Comparison of ENCODE assay signal across 33 cellular contexts in the genomic region with DNA sequence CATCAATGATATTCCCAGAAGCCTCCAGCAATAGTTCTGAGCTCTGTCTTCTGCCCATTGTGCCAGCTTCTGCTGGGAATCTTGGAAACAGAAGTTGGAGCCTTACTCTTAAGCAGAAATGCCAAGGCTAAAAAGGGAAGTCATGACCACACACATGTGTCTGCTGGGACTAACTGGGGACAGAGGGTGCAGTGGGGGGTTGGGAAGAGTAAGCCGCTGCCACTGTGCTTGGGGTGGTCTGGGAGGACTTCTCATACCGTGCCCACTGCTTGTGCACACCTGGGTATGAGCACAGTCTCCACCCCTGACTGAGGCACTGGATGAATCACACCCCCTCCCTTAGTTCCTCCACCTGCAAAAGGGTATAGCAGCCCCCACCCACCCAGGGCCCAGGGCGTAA.
DNase-seq lines count a peak whose midpoint lies in the region; ATAC-seq, FAIRE-seq and TF ChIP-seq lines count a peak whose summit lies in the region.
"Had no signal": no experiment of that assay in that cellular context is flagged by ENCODE, and none has a peak within 500 bp of the region (broad histone marks: within the 10 kb centered on the region; RNA-seq: fewer than 3 reads in every experiment).

No MANE protein-coding gene starts in this region.

- no peak for TF ChIP-seq POLR2A in H1 (IDR thresholded peaks at IDR 0.05; ENCODE audit: control extremely low read depth in 1 of 2, low read depth in 2 of 2, low read length in 2 of 2)
- TF ChIP-seq POLR2A in thyroid gland (IDR thresholded peaks at IDR 0.05), result no peak

- no peak overlapping the region for H3K14ac ChIP-seq in H1 (ENCODE audit: insufficient read length)

- H3K23me2 ChIP-seq in H1 (ENCODE audit: low read depth, low read length), result no peaks in the 10 kb centered on the region

- H3K4me2 ChIP-seq in H1 (ENCODE audit: insufficient read depth in 1 of 2, low read depth in 2 of 2, low read length in 2 of 2), result no peak overlapping the region
- H3K4me2 ChIP-seq: KMS-11 had no signal

- H3K23ac ChIP-seq in H1 (ENCODE audit: insufficient read length), result no peak overlapping the region

- H3K18ac ChIP-seq in H1 (ENCODE audit: extremely low read depth, low read length), result no peak overlapping the region

- no peak overlapping the region for H3K9ac ChIP-seq in H1 (replicated peaks in 1 of 4; ENCODE audit: extremely low read depth in 1 of 4, low read depth in 3 of 4, low read length in 3 of 4)
- H3K9ac ChIP-seq: KMS-11 had no signal

- no peaks in the 10 kb centered on the region for H4K20me1 ChIP-seq in H1 (replicated peaks in 1 of 2; ENCODE audit: control insufficient read depth in 1 of 2, insufficient read depth in 2 of 2, low read length in 2 of 2)

- H2BK120ac ChIP-seq in H1 (replicated peaks; ENCODE audit: low read depth, low read length), result no peak overlapping the region

- no peak overlapping the region for H3K27ac ChIP-seq in H1 (ENCODE audit: low read depth, low read length)
- H3K27ac ChIP-seq in thyroid gland, result peak overlapping the region; percentile 47 to 73 (median 70)
- H3K27ac ChIP-seq: brain microvascular endothelial cell, HL-60, KMS-11, thoracic aorta, VCaP had no signal

- H3K36me3 ChIP-seq in H1 (ENCODE audit: control insufficient read depth in 2 of 4, insufficient read depth in 4 of 4, low read length in 3 of 4), result no peaks in the 10 kb centered on the region
- no peaks in the 10 kb centered on the region for H3K36me3 ChIP-seq in thyroid gland
- H3K36me3 ChIP-seq: brain microvascular endothelial cell, thoracic aorta had no signal

- WGBS in H1 (ENCODE audit: extremely low coverage in 1 of 2, insufficient coverage in 1 of 2, insufficient read length in 1 of 2, insufficient replicate concordance in 2 of 2, low coverage in 1 of 2, low lambda C conversion rate in 2 of 2, missing lambda C conversion rate in 1 of 2), 2 experiments, result 87% methylated on average over 3 of the region's 3 CpGs; no CpG with 5 or more reads in 1 of the 2 experiments
- WGBS in thyroid gland, 2 donors, result 74 to 91% methylated on average over 2 to 3 of the region's 3 CpGs

- no peaks in the 10 kb centered on the region for H3K79me1 ChIP-seq in H1 (ENCODE audit: low read depth, low read length)

- peaks cover 3 to 10% (median 6%) of the 10 kb centered on the region in 4 experiments; a peak in 6 of 7 replicates for H3K4me1 ChIP-seq in H1 (replicated peaks in 1 of 4; ENCODE audit: control insufficient read depth in 3 of 4, insufficient read depth in 4 of 4, low read length in 3 of 4)
- peaks cover 18 to 39% of the 10 kb centered on the region in 2 donors for H3K4me1 ChIP-seq in thyroid gland

- H3K4me3 ChIP-seq in H1 (ENCODE audit: extremely low read depth in 1 of 4, insufficient read depth in 2 of 4, low read depth in 3 of 4, low read length in 4 of 4) (no peak overlapping the region), thyroid gland (replicated peaks in 1 of 3) (no peak overlapping the region), foreskin fibroblast (ENCODE audit: low read depth in 1 of 2, low read length in 2 of 2) (no peak overlapping the region)
- H3K4me3 ChIP-seq: thoracic aorta had no signal

- intact Hi-C loops in Right ventricle myocardium superior (cut with DNase I) (loop anchor here (10.0 kb wide), 1 partner anchor 1437 kb away; no protein-coding TSS in a partner anchor), left cardiac atrium (cut with DNase I) (loop anchor here (5.0 to 10.0 kb wide), 3 partner anchors 169 to 1447 kb away; no protein-coding TSS in a partner anchor), thyroid gland (cut with DNase I) (loop anchor here (10.0 kb wide), 2 partner anchors 177 to 1237 kb away; no protein-coding TSS in a partner anchor)

- no peak overlapping the region for H2AK5ac ChIP-seq in H1 (ENCODE audit: low read depth, low read length)

- H3K9me3 ChIP-seq in H1 (ENCODE audit: insufficient read depth in 2 of 2, low read depth in 1 of 2, low read length in 1 of 2) (no peaks in the 10 kb centered on the region), thyroid gland (no peaks in the 10 kb centered on the region)
- H3K9me3 ChIP-seq: thoracic aorta had no signal

- H2BK12ac ChIP-seq in H1 (ENCODE audit: low read depth, low read length), result no peak overlapping the region

- no peak for TF ChIP-seq CTCF in H1 (IDR thresholded peaks at IDR 0.05; ENCODE audit: control extremely low read depth in 1 of 3, insufficient read depth in 1 of 3, low read depth in 1 of 3, low read length in 3 of 3)
- no peak for TF ChIP-seq CTCF in thyroid gland (IDR thresholded peaks at IDR 0.05)
- TF ChIP-seq CTCF in foreskin fibroblast (IDR thresholded peaks at IDR 0.05; ENCODE audit: low read depth, low read length), result no peak

- no peak overlapping the region for H4K91ac ChIP-seq in H1 (replicated peaks; ENCODE audit: insufficient read length, low read length)

- H3K56ac ChIP-seq in H1 (replicated peaks; ENCODE audit: insufficient read length, low read depth, low read length), result no peak overlapping the region

- DNase-seq in Right ventricle myocardium superior (no peak), left cardiac atrium (no peak), NOMO-1 treated with DMSO at 0.1 percent for 48 hours (lab: John Stamatoyannopoulos, UW; ENCODE audit: unreplicated experiment) (peak; percentile 13), H1 (ENCODE audit: low read depth in 1 of 2, low spot score in 2 of 2) (no peak), thyroid gland (no peak), foreskin fibroblast (no peak)
- DNase-seq: activated CD4-positive, alpha-beta T cell treated with anti-CD3 and anti-CD28 coated beads for 48 hours; activated CD8-positive, alpha-beta memory T cell treated with anti-CD3 and anti-CD28 coated beads for 24 hours; activated effector memory CD4-positive, alpha-beta T cell treated with Interleukin-2 at 50 U/mL for 16 hours; activated T-cell treated with anti-CD3 and anti-CD28 coated beads for 4 hours; amygdala; brain microvascular endothelial cell; CD8-positive, alpha-beta memory T cell; EL; GOT3; hippocampal formation; mammary epithelial cell; NCI-H1048; NCI-H1694; NCI-H2171 treated with DMSO at 0.1 percent for 48 hours; NCI-H510A; PC-3; stimulated activated CD4-positive, alpha-beta T cell treated with anti-CD3 and anti-CD28 coated beads, Interleukin-1b, Interleukin-23, amount 100 ng/mL, for 48 hours; stimulated activated naive CD8-positive, alpha-beta T cell treated with anti-CD3 and anti-CD28 coated beads, Interleukin-15, Interleukin-2, amounts not matched to agents 100 U/mL and 50 U/mL, for 24 hours had no signal

- H2BK20ac ChIP-seq in H1 (ENCODE audit: low read length), result no peak overlapping the region

- no peak for TF ChIP-seq EP300 in H1 (IDR thresholded peaks at IDR 0.05; ENCODE audit: borderline replicate concordance in 1 of 2, low read depth in 2 of 2, low read length in 2 of 2)

- H4K5ac ChIP-seq in H1 (ENCODE audit: insufficient read length, low read depth, low read length), result no peak overlapping the region

- 0 out of 2 replicates have a peak overlapping the region, but pooled peaks have one; percentile 46 for H2BK15ac ChIP-seq in H1 (ENCODE audit: low read length)

- no peak for FAIRE-seq in H1 (lab: Jason Lieb, UNC)
- FAIRE-seq: A204.1, endothelial cell of umbilical vein had no signal

- POLR2A ChIA-PET in H1 (lab: Charles Lee; ENCODE audit: partially characterized antibody), result no interaction called here

- no peak for TF ChIP-seq RAD21 in H1 (IDR thresholded peaks at IDR 0.05 in 1 of 2, conservative IDR thresholded peaks at IDR 0.05 in 1 of 2; ENCODE audit: low read depth in 2 of 2, low read length in 2 of 2)

- H2BK5ac ChIP-seq in H1 (ENCODE audit: low read depth, low read length), result no peak overlapping the region; the same call in 1 of the 2 replicates

- ATAC-seq in Right ventricle myocardium superior (ENCODE audit: poor library complexity) (peak; percentile 13), left cardiac atrium (no peak), HG02763 (IDR thresholded peaks at IDR 0.05; ENCODE audit: unreplicated experiment) (no peak), HG02938 (IDR thresholded peaks at IDR 0.05; ENCODE audit: unreplicated experiment) (no peak)
- ATAC-seq: activated naive CD4-positive, alpha-beta T cell treated with anti-CD3 and anti-CD28 coated beads, Interleukin-2, amount 50 U/mL, for 72 hours; PC-3; stimulated activated naive CD8-positive, alpha-beta T cell treated with anti-CD3 and anti-CD28 coated beads, Interleukin-15, Interleukin-2, amounts not matched to agents 100 U/mL and 50 U/mL, for 24 hours had no signal

- no peaks in the 10 kb centered on the region for H3K79me2 ChIP-seq in H1 (ENCODE audit: control insufficient read depth in 1 of 2, insufficient read depth in 2 of 2, low read length in 2 of 2)

- H3K4ac ChIP-seq in H1 (replicated peaks; ENCODE audit: insufficient read length, low read depth, low read length), result no peak overlapping the region

- CTCF ChIA-PET in H1 (lab: Charles Lee; ENCODE audit: partially characterized antibody), result interaction anchor here (0.6 to 12.1 kb wide), 8 partner anchors 8 to 175 kb away, joined by 3 to 135 read pairs (median 5); no protein-coding TSS in a partner anchor

- H4K8ac ChIP-seq in H1 (ENCODE audit: extremely low read depth, insufficient read depth, low read length), result no peak overlapping the region

- H3K27me3 ChIP-seq in H1 (replicated peaks in 1 of 4; ENCODE audit: control insufficient read depth in 3 of 4, extremely low read depth in 1 of 4, insufficient read depth in 3 of 4, low read length in 3 of 4) (no peaks in the 10 kb centered on the region), thyroid gland (no peaks in the 10 kb centered on the region)

- no peak overlapping the region for H2AFZ ChIP-seq in H1 (ENCODE audit: low read length)

TF ChIP-seq in H1, 55 proteins besides CTCF, POLR2A, EP300 and RAD21:
- TF ChIP-seq CHD2 (IDR thresholded peaks at IDR 0.05; ENCODE audit: low read length), result no peak
- no peak for TF ChIP-seq SIX5 (IDR thresholded peaks at IDR 0.05; ENCODE audit: low read depth, low read length)
- TF ChIP-seq EZH2 (IDR thresholded peaks at IDR 0.05; ENCODE audit: low read depth, low read length, severe bottlenecking), result no peak
- no peak for TF ChIP-seq ASH2L (IDR thresholded peaks at IDR 0.05; ENCODE audit: low read length)
- TF ChIP-seq TEAD4 (IDR thresholded peaks at IDR 0.05; ENCODE audit: low read depth, low read length), result no peak
- no peak for TF ChIP-seq SIN3A (conservative IDR thresholded peaks at IDR 0.05 in 1 of 2, IDR thresholded peaks at IDR 0.05 in 1 of 2; ENCODE audit: low read depth in 1 of 2, low read length in 2 of 2)
- TF ChIP-seq EGR1 (IDR thresholded peaks at IDR 0.05; ENCODE audit: borderline replicate concordance, low read depth, low read length), result no peak
- TF ChIP-seq BCL11A (IDR thresholded peaks at IDR 0.05; ENCODE audit: low read depth in 2 of 2, low read length in 2 of 2), result no peak
- no peak for TF ChIP-seq MAFK (IDR thresholded peaks at IDR 0.05; ENCODE audit: low read depth, low read length)
- no peak for TF ChIP-seq BRCA1 (IDR thresholded peaks at IDR 0.05; ENCODE audit: low read depth, low read length)
- TF ChIP-seq CEBPB (IDR thresholded peaks at IDR 0.05; ENCODE audit: low read depth, low read length), result no peak
- TF ChIP-seq SIRT6 (IDR thresholded peaks at IDR 0.05; ENCODE audit: low read length), result no peak
